In genomic region chr5:135996611-135997010, GRCh38 we compare ENCODE assay signal across 23 cellular contexts. TPM values are rescaled to one million over a fixed set of nuclear protein-coding genes. Genes with fewer than 3 reads are reported as not detected.
DNase-seq lines count a peak whose midpoint lies in the region; ATAC-seq and TF ChIP-seq lines count a peak whose summit lies in the region.
"Had no signal": no experiment of that assay in that cellular context is flagged by ENCODE, and none has a peak within 500 bp of the region (broad histone marks: within the 10 kb centered on the region; RNA-seq: fewer than 3 reads in every experiment).

No MANE protein-coding gene starts in this region.

- dilution Hi-C loops in IMR-90 (cut with HindIII; ENCODE audit: low sequenced_read_pairs, unreplicated experiment): no loop called here

- H3K4me3 ChIP-seq in IMR-90 (ENCODE audit: insufficient read depth, low read depth, low read length) (no peak overlapping the region), transverse colon (no peak overlapping the region)
- H3K4me3 ChIP-seq: PC-9 had no signal

- ATAC-seq in IMR-90 (ENCODE audit: low read depth) (peak; percentile 5; the same call in 1 of the 2 replicates), HG03354 (IDR thresholded peaks at IDR 0.05; ENCODE audit: poor library complexity, severe bottlenecking, unreplicated experiment) (no peak), left cardiac atrium (no peak), GM18858 (IDR thresholded peaks at IDR 0.05; ENCODE audit: unreplicated experiment) (no peak)
- ATAC-seq: activated naive CD8-positive, alpha-beta T cell treated with anti-CD3 and anti-CD28 coated beads, Interleukin-2, amount 50 U/mL, for 24 hours; left colon; stimulated activated naive CD8-positive, alpha-beta T cell treated with anti-CD3 and anti-CD28 coated beads, Interleukin-15, Interleukin-2, amounts not matched to agents 100 U/mL and 50 U/mL, for 24 hours had no signal

- peak overlapping the region; percentile 69 for H3K14ac ChIP-seq in IMR-90 (replicated peaks; ENCODE audit: low read depth, low read length)

- no peak overlapping the region for H3K4me3 Mint-ChIP-seq in dendritic cell treated with granulocyte-macrophage colony-stimulating factor and Interleukin-4, amounts not matched to agents 40 ng/mL and 50 ng/mL, for 4 days
- H3K4me3 Mint-ChIP-seq: activated naive CD8-positive, alpha-beta T cell treated with anti-CD3 and anti-CD28 coated beads, Interleukin-2, amount 50 U/mL, for 24 hours; type B pancreatic cell had no signal

- CTCF ChIA-PET in IMR-90 (lab: Yijun Ruan, JAX): interaction anchor here (1.0 to 2.2 kb wide), 2 partner anchors 24 to 61 kb away, joined by 3 to 4 read pairs; no protein-coding TSS in a partner anchor

- H4K91ac ChIP-seq in IMR-90 (ENCODE audit: insufficient read depth, low read depth, low read length): peak overlapping the region; percentile 93

- in situ Hi-C loops in IMR-90 (cut with MboI; ENCODE audit: low sequenced_read_pairs): no loop called here
- in situ Hi-C loops in transverse colon (cut with MboI; ENCODE audit: low pct_ligation_motif_present in 1 of 4, low pct_unique_long_range_greater_than_20kb in 1 of 4, low sequenced_read_pairs in 3 of 4): no loop called here

- H3K9me3 ChIP-seq in IMR-90 (ENCODE audit: control insufficient read depth, insufficient read depth, low read length): no peaks in the 10 kb centered on the region
- no peaks in the 10 kb centered on the region for H3K9me3 ChIP-seq in transverse colon

- peak; percentile 56 for DNase-seq in AG08396 (ENCODE audit: low spot score)
- peak; percentile 66 for DNase-seq in IMR-90
- peak; percentile 59 for DNase-seq in myocyte (ENCODE audit: low read depth)
- no peak for DNase-seq in transverse colon
- no peak for DNase-seq in left cardiac atrium
- DNase-seq: activated CD4-positive, alpha-beta T cell treated with anti-CD3 and anti-CD28 coated beads for 1 hour; activated naive CD8-positive, alpha-beta T cell treated with anti-CD3 and anti-CD28 coated beads, Interleukin-2, amount 50 U/mL, for 24 hours; central memory CD4-positive, alpha-beta T cell; effector CD8-positive, alpha-beta T cell; hypothalamus; left colon; NCI-H1436 treated with DMSO at 0.1 percent for 48 hours; NCI-H2171 treated with DMSO at 0.1 percent for 48 hours; NCI-H748 treated with DMSO at 0.1 percent for 48 hours; PC-9; stimulated activated naive CD8-positive, alpha-beta T cell treated with anti-CD3 and anti-CD28 coated beads, Interleukin-15, Interleukin-2, amounts not matched to agents 100 U/mL and 50 U/mL, for 24 hours had no signal

- no peaks in the 10 kb centered on the region for H3K36me3 Mint-ChIP-seq in dendritic cell treated with granulocyte-macrophage colony-stimulating factor and Interleukin-4, amounts not matched to agents 40 ng/mL and 50 ng/mL, for 4 days (ENCODE audit: low read depth)
- H3K36me3 Mint-ChIP-seq: type B pancreatic cell had no signal

- H3K9me3 Mint-ChIP-seq in dendritic cell treated with granulocyte-macrophage colony-stimulating factor and Interleukin-4, amounts not matched to agents 40 ng/mL and 50 ng/mL, for 4 days: no peaks in the 10 kb centered on the region
- H3K9me3 Mint-ChIP-seq: activated naive CD8-positive, alpha-beta T cell treated with anti-CD3 and anti-CD28 coated beads, Interleukin-2, amount 50 U/mL, for 24 hours; activated T-helper 2 cell treated with anti-CD3 and anti-CD28 coated beads, Interferon-gamma antibody, Interleukin-2, Interleukin-4, amounts not matched to agents 10 μg/mL and 5 μg/mL and 100 μg/mL, durations not matched to agents 14 hours and 24 hours and 36 hours; type B pancreatic cell had no signal

- peak overlapping the region; percentile 34 to 83 for H4K8ac ChIP-seq in IMR-90 (ENCODE audit: low read depth in 2 of 2, low read length in 2 of 2)

- peak overlapping the region; percentile 76 for H2AFZ ChIP-seq in IMR-90 (replicated peaks; ENCODE audit: low read length, poor library complexity)
- H2AFZ ChIP-seq: PC-9 had no signal

- H3K23ac ChIP-seq in IMR-90 (ENCODE audit: low read depth, low read length): peak overlapping the region; percentile 21

- H3K18ac ChIP-seq in IMR-90 (ENCODE audit: low read depth, low read length): peak overlapping the region; percentile 43

- H3K27ac Mint-ChIP-seq in dendritic cell treated with granulocyte-macrophage colony-stimulating factor and Interleukin-4, amounts not matched to agents 40 ng/mL and 50 ng/mL, for 4 days: peak overlapping the region; percentile 28
- H3K27ac Mint-ChIP-seq: activated naive CD8-positive, alpha-beta T cell treated with anti-CD3 and anti-CD28 coated beads, Interleukin-2, amount 50 U/mL, for 24 hours; activated T-helper 2 cell treated with anti-CD3 and anti-CD28 coated beads, Interferon-gamma antibody, Interleukin-2, Interleukin-4, amounts not matched to agents 10 μg/mL and 5 μg/mL and 100 μg/mL, durations not matched to agents 14 hours and 24 hours and 36 hours; type B pancreatic cell had no signal

- peak overlapping the region; percentile 40 for H3K56ac ChIP-seq in IMR-90 (ENCODE audit: extremely low read depth, insufficient read depth, low read length)

- peaks cover 52% of the 10 kb centered on the region for H3K4me1 Mint-ChIP-seq in dendritic cell treated with granulocyte-macrophage colony-stimulating factor and Interleukin-4, amounts not matched to agents 40 ng/mL and 50 ng/mL, for 4 days (ENCODE audit: low read depth)
- H3K4me1 Mint-ChIP-seq: activated naive CD8-positive, alpha-beta T cell treated with anti-CD3 and anti-CD28 coated beads, Interleukin-2, amount 50 U/mL, for 24 hours had no signal

- H3K27me3 ChIP-seq in IMR-90 (ENCODE audit: control insufficient read depth, insufficient read depth, low read length) (no peaks in the 10 kb centered on the region), transverse colon (no peaks in the 10 kb centered on the region)

- H3K4me1 ChIP-seq in IMR-90 (ENCODE audit: control insufficient read depth, insufficient read depth, low read length) (peaks cover 42% of the 10 kb centered on the region), transverse colon (peaks cover 0 to 16% (median 5%) of the 10 kb centered on the region in 4 donors)

- POLR2A ChIA-PET in IMR-90 (lab: Charles Lee; ENCODE audit: unreplicated experiment): no interaction called here

- BruUV-seq in IMR-90 (replicated peaks; lab: Mats Ljungman, UMichigan): no TSS peak

- peak overlapping the region; percentile 20; the same call in 1 of the 2 replicates for H3K9ac ChIP-seq in IMR-90 (ENCODE audit: low read depth, low read length)

- no peaks in the 10 kb centered on the region for H4K20me1 ChIP-seq in IMR-90 (ENCODE audit: insufficient read depth, low read length)

- TF ChIP-seq CTCF in IMR-90 (conservative IDR thresholded peaks at IDR 0.05; ENCODE audit: low read depth, low read length) (no peak), transverse colon (IDR thresholded peaks at IDR 0.05) (no peak)

- TF ChIP-seq POLR2A in IMR-90 (IDR thresholded peaks at IDR 0.05; ENCODE audit: low read depth, low read length) (no peak; the same call in 1 of the 2 replicates), transverse colon (IDR thresholded peaks at IDR 0.05) (no peak)

- H2BK120ac ChIP-seq in IMR-90 (ENCODE audit: low read depth, low read length): peak overlapping the region; percentile 95

- H3K4ac ChIP-seq in IMR-90 (ENCODE audit: low read depth, low read length): peak overlapping the region; percentile 82

- TF ChIP-seq EP300 in transverse colon (IDR thresholded peaks at IDR 0.05; ENCODE audit: low read depth): no peak

- H3K4me2 ChIP-seq in IMR-90 (ENCODE audit: low read depth, low read length): peak overlapping the region; percentile 26; the same call in 1 of the 2 replicates
- H3K4me2 ChIP-seq: PC-9 had no signal

- H2AK9ac ChIP-seq in IMR-90 (replicated peaks; ENCODE audit: low read depth, low read length, poor library complexity): peak overlapping the region; percentile 43

- H3K36me3 ChIP-seq in IMR-90 (ENCODE audit: control insufficient read depth, insufficient read depth, low read length) (no peaks in the 10 kb centered on the region), transverse colon (no peaks in the 10 kb centered on the region)

- no CpG with 5 or more reads among the region's 2 CpGs for WGBS in IMR-90 (ENCODE audit: extremely low coverage in 2 of 2, insufficient read length in 1 of 2), 2 experiments
- WGBS in transverse colon (ENCODE audit: low coverage in 1 of 2), 2 donors: 83 to 85% methylated on average over 1 to 2 of the region's 2 CpGs

- TF ChIP-seq RAD21 in IMR-90 (IDR thresholded peaks at IDR 0.05; ENCODE audit: low read length): no peak

- peak overlapping the region; percentile 15 for H4K5ac ChIP-seq in IMR-90 (ENCODE audit: low read depth, low read length)

- H3K27me3 Mint-ChIP-seq in dendritic cell treated with granulocyte-macrophage colony-stimulating factor and Interleukin-4, amounts not matched to agents 40 ng/mL and 50 ng/mL, for 4 days: peaks cover 5% of the 10 kb centered on the region

- H3K27ac ChIP-seq in IMR-90 (ENCODE audit: insufficient read depth, low read length) (peak overlapping the region; percentile 35), transverse colon (no peak overlapping the region)
- H3K27ac ChIP-seq: PC-9 had no signal

- H3K9me1 ChIP-seq in IMR-90 (ENCODE audit: insufficient read depth, low read length): peaks cover 41% of the 10 kb centered on the region

- H2AK5ac ChIP-seq in IMR-90 (ENCODE audit: low read depth, low read length): peak overlapping the region; percentile 89

- intact Hi-C loops in IMR-90 (cut with micrococcal nuclease) (no loop called here), transverse colon (cut with DNase I; ENCODE audit: low total_unique reads) (no loop called here), left cardiac atrium (cut with DNase I) (no loop called here)
- intact Hi-C loops in dendritic cell treated with granulocyte-macrophage colony-stimulating factor and Interleukin-4, amounts not matched to agents 40 ng/mL and 50 ng/mL, for 4 days (cut with micrococcal nuclease): no loop called here

- H2BK5ac ChIP-seq in IMR-90 (ENCODE audit: low read depth, low read length, poor library complexity, severe bottlenecking): peak overlapping the region; percentile 92

- peak overlapping the region; percentile 92 for H2BK20ac ChIP-seq in IMR-90 (ENCODE audit: low read depth, low read length)

- H3K79me1 ChIP-seq in IMR-90 (ENCODE audit: low read depth in 1 of 2, low read length in 2 of 2): peaks cover 0 to 31% of the 10 kb centered on the region in 2 experiments; a peak in 2 of 4 replicates

- H2BK15ac ChIP-seq in IMR-90 (ENCODE audit: low read depth, low read length): peak overlapping the region; percentile 46; the same call in 2 of the 3 replicates

RNA-seq across cellular contexts. Expression of gene TGFBI, which starts 32.2 kb away (rescaled TPM):
- total RNA-seq in IMR-90 (2012; rRNA removed) (483 and 618 TPM in 2 replicates), myocyte (758 and 1,068 TPM in 2 replicates), transverse colon (10 to 100 TPM; 22.4 to 79.6 (median 29.8) TPM), left cardiac atrium (100 to 1,000 TPM in 1 of 2 donors, 10 to 100 TPM in 1; 79.7 to 130 TPM)
- polyA plus RNA-seq in IMR-90 (2012; rRNA removed): 1,362 and 1,551 TPM in 2 replicates
- polyA plus RNA-seq in IMR-90 (2012; cell fraction: cytosol; rRNA removed): 790 and 1,298 TPM in 2 replicates
- polyA plus RNA-seq in IMR-90 (2012; cell fraction: nucleus; rRNA removed; ENCODE audit: low replicate concordance): 1,060 and 1,205 TPM in 2 replicates
- polyA plus RNA-seq in myocyte (2012): 508 TPM
- total RNA-seq: activated T-helper 2 cell treated with anti-CD3 and anti-CD28 coated beads, Interferon-gamma antibody, Interleukin-2, Interleukin-4, amounts not matched to agents 10 μg/mL and 5 μg/mL and 100 μg/mL, durations not matched to agents 14 hours and 24 hours and 36 hours had no signal

RNA-seq across cellular contexts. Expression of gene LECT2, which starts 41.8 kb away (rescaled TPM):
- not detected in 2 replicates for total RNA-seq in IMR-90 (2012; rRNA removed)
- polyA plus RNA-seq in IMR-90 (2012; rRNA removed): not detected in 2 replicates
- polyA plus RNA-seq in IMR-90 (2012; cell fraction: cytosol; rRNA removed): not detected in 2 replicates
- polyA plus RNA-seq in IMR-90 (2012; cell fraction: nucleus; rRNA removed; ENCODE audit: low replicate concordance): not detected in 2 replicates
- not detected in 2 replicates for total RNA-seq in myocyte
- polyA plus RNA-seq in myocyte (2012): not detected
- not detected for total RNA-seq in transverse colon
- total RNA-seq in left cardiac atrium: not detected
- total RNA-seq: activated T-helper 2 cell treated with anti-CD3 and anti-CD28 coated beads, Interferon-gamma antibody, Interleukin-2, Interleukin-4, amounts not matched to agents 10 μg/mL and 5 μg/mL and 100 μg/mL, durations not matched to agents 14 hours and 24 hours and 36 hours; left colon; mononuclear cell; PC-9 had no signal
- polyA plus RNA-seq: AG04450 had no signal

Comparison
In these comparisons a context has a peak if more than half of its experiments do, and no peak if none do; other contexts are left out.
1. DNase-seq: peak in AG08396 (single experiment), IMR-90 (single experiment) and myocyte (single experiment); none in transverse colon (single experiment) and left cardiac atrium (single experiment).